ENCODE assay signal across 21 cellular contexts in genomic region chr7:47093835-47094234, GRCh38.
"Had no signal": no experiment of that assay in that cellular context is flagged by ENCODE, and none has a peak within 500 bp of the region (broad histone marks: within the 10 kb centered on the region; RNA-seq: fewer than 3 reads in every experiment).

No MANE protein-coding gene starts in this region.

- H3K4me1 ChIP-seq: neural progenitor cell, prostate gland, transverse colon, upper lobe of right lung, uterus had no signal

- FAIRE-seq: frontal cortex, keratinocyte had no signal

- H3K27ac ChIP-seq: epithelial cell of prostate, neural progenitor cell, prostate gland, skin epidermis, spleen, thoracic aorta, transverse colon, upper lobe of right lung, uterus had no signal

- DNase-seq: cortex of kidney; effector CD4-positive, alpha-beta T cell; hypothalamus; immature natural killer cell; naive thymus-derived CD4-positive, alpha-beta T cell; right cardiac atrium; spleen; stimulated activated CD4-positive, alpha-beta T cell treated with anti-CD3 and anti-CD28 coated beads, Interleukin-2, amount 100 ng/mL, for 48 hours; stimulated activated naive B cell treated with anti-CD40 and anti-IgM and Interleukin-4, amounts not matched to agents 10 μg/mL and 1 μg/mL and 100 μg/mL, for 72 hours; transverse colon; upper lobe of right lung; uterus had no signal

- H3K36me3 ChIP-seq: neural progenitor cell, prostate gland, spleen, thoracic aorta, transverse colon, upper lobe of right lung, uterus had no signal

- H2AFZ ChIP-seq: neural progenitor cell had no signal

- H3K4me2 ChIP-seq: neural progenitor cell had no signal

- H3K9me3 ChIP-seq: prostate gland, spleen, thoracic aorta, transverse colon, upper lobe of right lung, uterus had no signal

- H3K27me3 ChIP-seq: neural progenitor cell, spleen, transverse colon, upper lobe of right lung, uterus had no signal

- H3K9ac ChIP-seq: neural progenitor cell had no signal

- ATAC-seq: esophagus mucosa; naive thymus-derived CD4-positive, alpha-beta T cell; right cardiac atrium; stimulated activated naive B cell treated with anti-CD40 and anti-IgM and Interleukin-4, amounts not matched to agents 10 μg/mL and 1 μg/mL and 100 μg/mL, for 72 hours; upper lobe of right lung had no signal

- H3K4me3 ChIP-seq: lung, neural progenitor cell, prostate gland, skin epidermis, spleen, thoracic aorta, transverse colon, upper lobe of right lung, uterus had no signal
